ENCODE assay signal across 11 cellular contexts in genomic region chr6:30727920-30728605, GRCh38. TPM values are rescaled to one million over a fixed set of nuclear protein-coding genes. Genes with fewer than 3 reads are reported as not detected.
DNase-seq lines count a peak whose midpoint lies in the region; ATAC-seq and TF ChIP-seq lines count a peak whose summit lies in the region.
"Had no signal": no experiment of that assay in that cellular context is flagged by ENCODE, and none has a peak within 500 bp of the region (broad histone marks: within the 10 kb centered on the region; RNA-seq: fewer than 3 reads in every experiment).

No MANE protein-coding gene starts in this region.

- POLR2A ChIA-PET in activated CD4-positive, alpha-beta T cell treated with anti-CD3 and anti-CD28 coated beads, Interleukin-2, amount 10 ng/mL, durations not matched to agents 7 days and 5 days (lab: Charles Lee) = interaction anchor here (0.6 to 1.0 kb wide), 3 partner anchors 28 to 98 kb away, joined by 3 to 9 read pairs (median 4); no protein-coding TSS in a partner anchor
- POLR2A ChIA-PET in Panc1 (lab: Charles Lee) = no interaction called here

- DNase-seq in activated CD4-positive, alpha-beta T cell treated with anti-CD3 and anti-CD28 coated beads, Interleukin-2, amount 10 ng/mL, durations not matched to agents 7 days and 5 days = no peak
- DNase-seq in activated CD4-positive, alpha-beta T cell treated with anti-CD3 and anti-CD28 coated beads for 1 hour = no peak
- no peak for DNase-seq in Panc1 (ENCODE audit: low read depth, low spot score)
- DNase-seq in esophagus muscularis mucosa (ENCODE audit: extremely low spot score) = no peak
- DNase-seq in epidermal melanocyte (ENCODE audit: insufficient read length, low spot score) = no peak
- DNase-seq: COR-L47 had no signal

- ATAC-seq in Panc1 (0 out of 2 replicates have a peak, but pooled peaks have one; percentile 22), HG03571 (IDR thresholded peaks at IDR 0.05; ENCODE audit: unreplicated experiment) (no peak), HG03460 (IDR thresholded peaks at IDR 0.05; ENCODE audit: unreplicated experiment) (no peak)
- ATAC-seq in stimulated activated memory B cell treated with anti-CD40 and anti-IgM and Interleukin-4, amounts not matched to agents 10 μg/mL and 1 μg/mL and 100 μg/mL, for 72 hours = no peak

- WGBS in esophagus muscularis mucosa = 67% methylated on average over 9 of the region's 9 CpGs

- H3K36me3 Mint-ChIP-seq in activated CD4-positive, alpha-beta T cell treated with anti-CD3 and anti-CD28 coated beads, Interleukin-2, amount 10 ng/mL, durations not matched to agents 7 days and 5 days (ENCODE audit: low read depth) = peaks cover 77% of the 10 kb centered on the region
- H3K36me3 Mint-ChIP-seq in stimulated activated memory B cell treated with anti-CD40 and anti-IgM and Interleukin-4, amounts not matched to agents 10 μg/mL and 1 μg/mL and 100 μg/mL, for 72 hours = peaks cover 51% of the 10 kb centered on the region

- no peak overlapping the region for H3K4me3 Mint-ChIP-seq in activated CD4-positive, alpha-beta T cell treated with anti-CD3 and anti-CD28 coated beads, Interleukin-2, amount 10 ng/mL, durations not matched to agents 7 days and 5 days
- no peak overlapping the region for H3K4me3 Mint-ChIP-seq in stimulated activated memory B cell treated with anti-CD40 and anti-IgM and Interleukin-4, amounts not matched to agents 10 μg/mL and 1 μg/mL and 100 μg/mL, for 72 hours

- no TSS peak for BruUV-seq in Panc1 (replicated peaks; lab: Mats Ljungman, UMichigan)

- H3K27me3 ChIP-seq in Panc1 (ENCODE audit: control insufficient read depth, insufficient read depth, low read length) (no peaks in the 10 kb centered on the region), esophagus muscularis mucosa (no peaks in the 10 kb centered on the region)
- H3K27me3 ChIP-seq: SJSA1 had no signal

- H3K27me3 Mint-ChIP-seq in activated CD4-positive, alpha-beta T cell treated with anti-CD3 and anti-CD28 coated beads, Interleukin-2, amount 10 ng/mL, durations not matched to agents 7 days and 5 days = no peaks in the 10 kb centered on the region
- no peaks in the 10 kb centered on the region for H3K27me3 Mint-ChIP-seq in stimulated activated memory B cell treated with anti-CD40 and anti-IgM and Interleukin-4, amounts not matched to agents 10 μg/mL and 1 μg/mL and 100 μg/mL, for 72 hours

- no peaks in the 10 kb centered on the region for H3K9me3 Mint-ChIP-seq in activated CD4-positive, alpha-beta T cell treated with anti-CD3 and anti-CD28 coated beads, Interleukin-2, amount 10 ng/mL, durations not matched to agents 7 days and 5 days
- H3K9me3 Mint-ChIP-seq in stimulated activated memory B cell treated with anti-CD40 and anti-IgM and Interleukin-4, amounts not matched to agents 10 μg/mL and 1 μg/mL and 100 μg/mL, for 72 hours = no peaks in the 10 kb centered on the region

- TF ChIP-seq CTCF in Panc1 (IDR thresholded peaks at IDR 0.05) (peak; percentile 51), esophagus muscularis mucosa (IDR thresholded peaks at IDR 0.05) (no peak)

- intact Hi-C loops in Panc1 (cut with micrococcal nuclease; ENCODE audit: unreplicated experiment) (loop anchor here (5.0 kb wide), 1 partner anchor 149 kb away; no protein-coding TSS in a partner anchor), esophagus muscularis mucosa (cut with DNase I) (no loop called here)

- H3K4me1 Mint-ChIP-seq in activated CD4-positive, alpha-beta T cell treated with anti-CD3 and anti-CD28 coated beads, Interleukin-2, amount 10 ng/mL, durations not matched to agents 7 days and 5 days = peaks cover 70% of the 10 kb centered on the region
- H3K4me1 Mint-ChIP-seq in stimulated activated memory B cell treated with anti-CD40 and anti-IgM and Interleukin-4, amounts not matched to agents 10 μg/mL and 1 μg/mL and 100 μg/mL, for 72 hours = peaks cover 38% of the 10 kb centered on the region

- H3K4me3 ChIP-seq in Panc1 (ENCODE audit: low read depth in 2 of 2, low read length in 2 of 2) (no peak overlapping the region), esophagus muscularis mucosa (no peak overlapping the region)
- H3K4me3 ChIP-seq: lung, SJSA1 had no signal

- TF ChIP-seq POLR2A in esophagus muscularis mucosa (IDR thresholded peaks at IDR 0.05; ENCODE audit: low read depth) = no peak

- no peaks in the 10 kb centered on the region for H3K9me3 ChIP-seq in Panc1 (ENCODE audit: control insufficient read depth, insufficient read depth, low read depth, low read length)
- H3K9me3 ChIP-seq in esophagus muscularis mucosa = no peaks in the 10 kb centered on the region

- CTCF ChIA-PET in activated CD4-positive, alpha-beta T cell treated with anti-CD3 and anti-CD28 coated beads, Interleukin-2, amount 10 ng/mL, durations not matched to agents 7 days and 5 days (lab: Charles Lee) = interaction anchor here (0.6 to 21.4 kb wide), 4 partner anchors 14 to 71 kb away, joined by 4 to 476 read pairs (median 4); partner anchors contain the start of gene FLOT1
- CTCF ChIA-PET in Panc1 (lab: Charles Lee) = interaction anchor here (0.6 to 1.0 kb wide), 2 partner anchors 46 to 154 kb away, joined by 3 to 4 read pairs; no protein-coding TSS in a partner anchor

- no peak for TF ChIP-seq EP300 in esophagus muscularis mucosa (IDR thresholded peaks at IDR 0.05)

- H3K36me3 ChIP-seq in Panc1 (ENCODE audit: control insufficient read depth, insufficient read depth, low read length) (peaks cover 15% of the 10 kb centered on the region), esophagus muscularis mucosa (peaks cover 35 to 97% (median 93%) of the 10 kb centered on the region in 4 donors)

- H3K4me1 ChIP-seq in Panc1 (ENCODE audit: control insufficient read depth, insufficient read depth, low read length) (peaks cover 24% of the 10 kb centered on the region), esophagus muscularis mucosa (peaks cover 27 to 68% (median 47%) of the 10 kb centered on the region in 4 donors)

- H3K27ac ChIP-seq in Panc1 (ENCODE audit: low read length) (no peak overlapping the region), esophagus muscularis mucosa (replicated peaks in 1 of 4) (peak overlapping the region; percentile 1 to 98 (median 34))

- H3K27ac Mint-ChIP-seq in activated CD4-positive, alpha-beta T cell treated with anti-CD3 and anti-CD28 coated beads, Interleukin-2, amount 10 ng/mL, durations not matched to agents 7 days and 5 days = peak overlapping the region; percentile 54
- peak overlapping the region; percentile 62 for H3K27ac Mint-ChIP-seq in stimulated activated memory B cell treated with anti-CD40 and anti-IgM and Interleukin-4, amounts not matched to agents 10 μg/mL and 1 μg/mL and 100 μg/mL, for 72 hours

- in situ Hi-C loops in Panc1 (cut with HindIII; ENCODE audit: low pct_unique_long_range_greater_than_20kb, low sequenced_read_pairs) = no loop called here

RNA-seq across cellular contexts. Expression of gene TUBB, which starts 7.9 kb away (rescaled TPM):
- total RNA-seq in activated CD4-positive, alpha-beta T cell treated with anti-CD3 and anti-CD28 coated beads, Interleukin-2, amount 10 ng/mL, durations not matched to agents 7 days and 5 days = 1,000 to 10,000 TPM; 1,494 to 1,661 TPM
- total RNA-seq in Panc1 (2021; ENCODE audit: unreplicated experiment) (853 TPM), esophagus muscularis mucosa (100 to 1,000 TPM; 208 to 398 (median 272) TPM)
- polyA plus RNA-seq in Panc1 (2012; ENCODE audit: insufficient read length) = 1,083 TPM

RNA-seq across cellular contexts. Expression of gene MDC1, which starts 11.0 kb away (rescaled TPM):
- total RNA-seq in activated CD4-positive, alpha-beta T cell treated with anti-CD3 and anti-CD28 coated beads, Interleukin-2, amount 10 ng/mL, durations not matched to agents 7 days and 5 days = 10 to 100 TPM; 46.8 to 53.2 TPM
- total RNA-seq in Panc1 (2021; ENCODE audit: unreplicated experiment) = 68.6 TPM
- polyA plus RNA-seq in Panc1 (2012; ENCODE audit: insufficient read length) = 36.0 TPM
- total RNA-seq in esophagus muscularis mucosa = 10 to 100 TPM; 10.8 to 20.3 (median 13.1) TPM

RNA-seq across cellular contexts. Expression of gene FLOT1, which starts 14.4 kb away (rescaled TPM):
- total RNA-seq in activated CD4-positive, alpha-beta T cell treated with anti-CD3 and anti-CD28 coated beads, Interleukin-2, amount 10 ng/mL, durations not matched to agents 7 days and 5 days = 100 to 1,000 TPM; 199 to 213 TPM
- 176 TPM for total RNA-seq in Panc1 (2021; ENCODE audit: unreplicated experiment)
- polyA plus RNA-seq in Panc1 (2012; ENCODE audit: insufficient read length) = 221 TPM
- total RNA-seq in esophagus muscularis mucosa = 100 to 1,000 TPM; 115 to 214 (median 166) TPM

RNA-seq across cellular contexts. Expression of gene IER3, which starts 16.3 kb away (rescaled TPM):
- total RNA-seq in activated CD4-positive, alpha-beta T cell treated with anti-CD3 and anti-CD28 coated beads, Interleukin-2, amount 10 ng/mL, durations not matched to agents 7 days and 5 days = 10 to 100 TPM; 30.5 to 34.9 TPM
- total RNA-seq in Panc1 (2021; ENCODE audit: unreplicated experiment) = 106 TPM
- polyA plus RNA-seq in Panc1 (2012; ENCODE audit: insufficient read length) = 166 TPM
- total RNA-seq in esophagus muscularis mucosa = 10 to 100 TPM in 2 of 4 donors, 1 to 10 TPM in 2; 8.9 to 45.4 (median 11.0) TPM

RNA-seq across cellular contexts. Expression of gene NRM, which starts 37.3 kb away (rescaled TPM):
- 10 to 100 TPM; 43.1 to 58.8 TPM for total RNA-seq in activated CD4-positive, alpha-beta T cell treated with anti-CD3 and anti-CD28 coated beads, Interleukin-2, amount 10 ng/mL, durations not matched to agents 7 days and 5 days
- total RNA-seq in Panc1 (2021; ENCODE audit: unreplicated experiment) = 21.9 TPM
- 26.9 TPM for polyA plus RNA-seq in Panc1 (2012; ENCODE audit: insufficient read length)
- 10 to 100 TPM in 1 of 4 donors, 1 to 10 TPM in 3; 4.6 to 10.2 (median 6.2) TPM for total RNA-seq in esophagus muscularis mucosa
